1 cellular context compared by ENCODE assay signal in the genomic region with DNA sequence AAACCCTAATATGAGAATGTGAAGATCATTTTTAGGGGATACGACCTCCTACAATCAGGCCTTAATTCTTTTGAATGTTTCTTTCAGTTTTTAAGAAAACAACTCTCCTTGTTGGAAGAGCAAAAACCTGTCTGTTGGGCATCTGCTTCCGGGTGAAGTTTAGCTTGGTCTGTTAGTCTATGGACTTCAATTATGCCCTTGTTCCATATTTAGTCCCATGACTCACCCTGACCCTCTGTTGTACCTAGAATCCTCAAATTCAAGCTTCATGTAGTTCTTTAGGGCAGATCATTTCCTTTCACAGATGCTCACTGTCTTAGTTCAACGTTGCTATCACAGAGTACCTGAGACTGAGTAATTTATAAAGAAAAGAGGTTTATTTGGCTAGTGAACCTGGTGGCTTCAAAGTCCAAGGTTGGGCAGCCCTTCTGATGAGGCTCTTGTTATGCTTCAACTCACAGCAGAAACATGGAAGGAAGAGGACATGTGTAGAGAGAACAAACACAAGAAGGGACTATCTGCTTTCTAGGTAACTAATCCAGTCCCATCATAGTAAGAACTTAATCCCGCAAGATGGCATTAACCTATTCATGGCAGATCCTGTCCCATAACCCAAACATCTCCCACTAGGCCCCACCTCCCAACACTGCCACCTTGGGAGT.
TF ChIP-seq lines count a peak whose summit lies in the region.

No MANE protein-coding gene starts in this region.

TF ChIP-seq in HepG2, 621 proteins besides CTCF, POLR2A, EP300 and RAD21 (continued from another document):
- TF ChIP-seq, protein P1, sequence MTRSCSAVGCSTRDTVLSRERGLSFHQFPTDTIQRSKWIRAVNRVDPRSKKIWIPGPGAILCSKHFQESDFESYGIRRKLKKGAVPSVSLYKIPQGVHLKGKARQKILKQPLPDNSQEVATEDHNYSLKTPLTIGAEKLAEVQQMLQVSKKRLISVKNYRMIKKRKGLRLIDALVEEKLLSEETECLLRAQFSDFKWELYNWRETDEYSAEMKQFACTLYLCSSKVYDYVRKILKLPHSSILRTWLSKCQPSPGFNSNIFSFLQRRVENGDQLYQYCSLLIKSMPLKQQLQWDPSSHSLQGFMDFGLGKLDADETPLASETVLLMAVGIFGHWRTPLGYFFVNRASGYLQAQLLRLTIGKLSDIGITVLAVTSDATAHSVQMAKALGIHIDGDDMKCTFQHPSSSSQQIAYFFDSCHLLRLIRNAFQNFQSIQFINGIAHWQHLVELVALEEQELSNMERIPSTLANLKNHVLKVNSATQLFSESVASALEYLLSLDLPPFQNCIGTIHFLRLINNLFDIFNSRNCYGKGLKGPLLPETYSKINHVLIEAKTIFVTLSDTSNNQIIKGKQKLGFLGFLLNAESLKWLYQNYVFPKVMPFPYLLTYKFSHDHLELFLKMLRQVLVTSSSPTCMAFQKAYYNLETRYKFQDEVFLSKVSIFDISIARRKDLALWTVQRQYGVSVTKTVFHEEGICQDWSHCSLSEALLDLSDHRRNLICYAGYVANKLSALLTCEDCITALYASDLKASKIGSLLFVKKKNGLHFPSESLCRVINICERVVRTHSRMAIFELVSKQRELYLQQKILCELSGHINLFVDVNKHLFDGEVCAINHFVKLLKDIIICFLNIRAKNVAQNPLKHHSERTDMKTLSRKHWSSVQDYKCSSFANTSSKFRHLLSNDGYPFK (CRISPR knock-in tag; IDR thresholded peaks at IDR 0.05; ENCODE audit: borderline replicate concordance): no peak
- TF ChIP-seq, protein P2, sequence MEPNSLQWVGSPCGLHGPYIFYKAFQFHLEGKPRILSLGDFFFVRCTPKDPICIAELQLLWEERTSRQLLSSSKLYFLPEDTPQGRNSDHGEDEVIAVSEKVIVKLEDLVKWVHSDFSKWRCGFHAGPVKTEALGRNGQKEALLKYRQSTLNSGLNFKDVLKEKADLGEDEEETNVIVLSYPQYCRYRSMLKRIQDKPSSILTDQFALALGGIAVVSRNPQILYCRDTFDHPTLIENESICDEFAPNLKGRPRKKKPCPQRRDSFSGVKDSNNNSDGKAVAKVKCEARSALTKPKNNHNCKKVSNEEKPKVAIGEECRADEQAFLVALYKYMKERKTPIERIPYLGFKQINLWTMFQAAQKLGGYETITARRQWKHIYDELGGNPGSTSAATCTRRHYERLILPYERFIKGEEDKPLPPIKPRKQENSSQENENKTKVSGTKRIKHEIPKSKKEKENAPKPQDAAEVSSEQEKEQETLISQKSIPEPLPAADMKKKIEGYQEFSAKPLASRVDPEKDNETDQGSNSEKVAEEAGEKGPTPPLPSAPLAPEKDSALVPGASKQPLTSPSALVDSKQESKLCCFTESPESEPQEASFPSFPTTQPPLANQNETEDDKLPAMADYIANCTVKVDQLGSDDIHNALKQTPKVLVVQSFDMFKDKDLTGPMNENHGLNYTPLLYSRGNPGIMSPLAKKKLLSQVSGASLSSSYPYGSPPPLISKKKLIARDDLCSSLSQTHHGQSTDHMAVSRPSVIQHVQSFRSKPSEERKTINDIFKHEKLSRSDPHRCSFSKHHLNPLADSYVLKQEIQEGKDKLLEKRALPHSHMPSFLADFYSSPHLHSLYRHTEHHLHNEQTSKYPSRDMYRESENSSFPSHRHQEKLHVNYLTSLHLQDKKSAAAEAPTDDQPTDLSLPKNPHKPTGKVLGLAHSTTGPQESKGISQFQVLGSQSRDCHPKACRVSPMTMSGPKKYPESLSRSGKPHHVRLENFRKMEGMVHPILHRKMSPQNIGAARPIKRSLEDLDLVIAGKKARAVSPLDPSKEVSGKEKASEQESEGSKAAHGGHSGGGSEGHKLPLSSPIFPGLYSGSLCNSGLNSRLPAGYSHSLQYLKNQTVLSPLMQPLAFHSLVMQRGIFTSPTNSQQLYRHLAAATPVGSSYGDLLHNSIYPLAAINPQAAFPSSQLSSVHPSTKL (CRISPR knock-in tag; IDR thresholded peaks at IDR 0.05): peak; percentile 29; the same call in 1 of the 2 replicates
- no peak for TF ChIP-seq NFKBIZ (CRISPR knock-in tag; IDR thresholded peaks at IDR 0.05)
- peak; percentile 43; the same call in 1 of the 2 replicates for TF ChIP-seq FOXK1 (CRISPR knock-in tag; IDR thresholded peaks at IDR 0.05; ENCODE audit: borderline replicate concordance, low read depth)
- TF ChIP-seq ZBTB7A (CRISPR knock-in tag; IDR thresholded peaks at IDR 0.05): no peak
- TF ChIP-seq, protein P3, sequence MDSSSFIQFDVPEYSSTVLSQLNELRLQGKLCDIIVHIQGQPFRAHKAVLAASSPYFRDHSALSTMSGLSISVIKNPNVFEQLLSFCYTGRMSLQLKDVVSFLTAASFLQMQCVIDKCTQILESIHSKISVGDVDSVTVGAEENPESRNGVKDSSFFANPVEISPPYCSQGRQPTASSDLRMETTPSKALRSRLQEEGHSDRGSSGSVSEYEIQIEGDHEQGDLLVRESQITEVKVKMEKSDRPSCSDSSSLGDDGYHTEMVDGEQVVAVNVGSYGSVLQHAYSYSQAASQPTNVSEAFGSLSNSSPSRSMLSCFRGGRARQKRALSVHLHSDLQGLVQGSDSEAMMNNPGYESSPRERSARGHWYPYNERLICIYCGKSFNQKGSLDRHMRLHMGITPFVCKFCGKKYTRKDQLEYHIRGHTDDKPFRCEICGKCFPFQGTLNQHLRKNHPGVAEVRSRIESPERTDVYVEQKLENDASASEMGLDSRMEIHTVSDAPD (CRISPR knock-in tag; IDR thresholded peaks at IDR 0.05): no peak
- TF ChIP-seq, protein P4, sequence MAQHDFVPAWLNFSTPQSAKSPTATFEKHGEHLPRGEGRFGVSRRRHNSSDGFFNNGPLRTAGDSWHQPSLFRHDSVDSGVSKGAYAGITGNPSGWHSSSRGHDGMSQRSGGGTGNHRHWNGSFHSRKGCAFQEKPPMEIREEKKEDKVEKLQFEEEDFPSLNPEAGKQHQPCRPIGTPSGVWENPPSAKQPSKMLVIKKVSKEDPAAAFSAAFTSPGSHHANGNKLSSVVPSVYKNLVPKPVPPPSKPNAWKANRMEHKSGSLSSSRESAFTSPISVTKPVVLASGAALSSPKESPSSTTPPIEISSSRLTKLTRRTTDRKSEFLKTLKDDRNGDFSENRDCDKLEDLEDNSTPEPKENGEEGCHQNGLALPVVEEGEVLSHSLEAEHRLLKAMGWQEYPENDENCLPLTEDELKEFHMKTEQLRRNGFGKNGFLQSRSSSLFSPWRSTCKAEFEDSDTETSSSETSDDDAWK (CRISPR knock-in tag; IDR thresholded peaks at IDR 0.05): no peak
- TF ChIP-seq GABPB1 (CRISPR knock-in tag; IDR thresholded peaks at IDR 0.05): peak; percentile 29; the same call in 1 of the 2 replicates
- TF ChIP-seq NR2C2 (CRISPR knock-in tag; IDR thresholded peaks at IDR 0.05; ENCODE audit: borderline replicate concordance): peak; percentile 66; the same call in 1 of the 2 replicates
- TF ChIP-seq MED1 (CRISPR knock-in tag; IDR thresholded peaks at IDR 0.05): no peak
- TF ChIP-seq ZNF766 (CRISPR knock-in tag; IDR thresholded peaks at IDR 0.05; ENCODE audit: borderline replicate concordance): peak; percentile 96
- TF ChIP-seq ZNF205 (CRISPR knock-in tag; IDR thresholded peaks at IDR 0.05): no peak
- TF ChIP-seq, protein P5, sequence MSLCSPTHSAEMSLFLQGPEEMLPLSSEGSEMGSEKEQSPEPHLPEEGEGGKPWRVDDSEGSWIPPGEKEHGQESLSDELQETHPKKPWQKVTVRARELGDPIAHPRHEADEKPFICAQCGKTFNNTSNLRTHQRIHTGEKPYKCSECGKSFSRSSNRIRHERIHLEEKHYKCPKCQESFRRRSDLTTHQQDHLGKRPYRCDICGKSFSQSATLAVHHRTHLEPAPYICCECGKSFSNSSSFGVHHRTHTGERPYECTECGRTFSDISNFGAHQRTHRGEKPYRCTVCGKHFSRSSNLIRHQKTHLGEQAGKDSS (CRISPR knock-in tag; IDR thresholded peaks at IDR 0.05; ENCODE audit: borderline replicate concordance, low read depth): no peak
- peak; percentile 58; the same call in 1 of the 2 replicates for TF ChIP-seq FOSL2 (CRISPR knock-in tag; IDR thresholded peaks at IDR 0.05)
- peak; percentile 80 for TF ChIP-seq BCL6 (CRISPR knock-in tag; IDR thresholded peaks at IDR 0.05)
- TF ChIP-seq, protein P6, sequence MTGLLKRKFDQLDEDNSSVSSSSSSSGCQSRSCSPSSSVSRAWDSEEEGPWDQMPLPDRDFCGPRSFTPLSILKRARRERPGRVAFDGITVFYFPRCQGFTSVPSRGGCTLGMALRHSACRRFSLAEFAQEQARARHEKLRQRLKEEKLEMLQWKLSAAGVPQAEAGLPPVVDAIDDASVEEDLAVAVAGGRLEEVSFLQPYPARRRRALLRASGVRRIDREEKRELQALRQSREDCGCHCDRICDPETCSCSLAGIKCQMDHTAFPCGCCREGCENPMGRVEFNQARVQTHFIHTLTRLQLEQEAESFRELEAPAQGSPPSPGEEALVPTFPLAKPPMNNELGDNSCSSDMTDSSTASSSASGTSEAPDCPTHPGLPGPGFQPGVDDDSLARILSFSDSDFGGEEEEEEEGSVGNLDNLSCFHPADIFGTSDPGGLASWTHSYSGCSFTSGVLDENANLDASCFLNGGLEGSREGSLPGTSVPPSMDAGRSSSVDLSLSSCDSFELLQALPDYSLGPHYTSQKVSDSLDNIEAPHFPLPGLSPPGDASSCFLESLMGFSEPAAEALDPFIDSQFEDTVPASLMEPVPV (CRISPR knock-in tag; IDR thresholded peaks at IDR 0.05): no peak
- TF ChIP-seq, protein P7, sequence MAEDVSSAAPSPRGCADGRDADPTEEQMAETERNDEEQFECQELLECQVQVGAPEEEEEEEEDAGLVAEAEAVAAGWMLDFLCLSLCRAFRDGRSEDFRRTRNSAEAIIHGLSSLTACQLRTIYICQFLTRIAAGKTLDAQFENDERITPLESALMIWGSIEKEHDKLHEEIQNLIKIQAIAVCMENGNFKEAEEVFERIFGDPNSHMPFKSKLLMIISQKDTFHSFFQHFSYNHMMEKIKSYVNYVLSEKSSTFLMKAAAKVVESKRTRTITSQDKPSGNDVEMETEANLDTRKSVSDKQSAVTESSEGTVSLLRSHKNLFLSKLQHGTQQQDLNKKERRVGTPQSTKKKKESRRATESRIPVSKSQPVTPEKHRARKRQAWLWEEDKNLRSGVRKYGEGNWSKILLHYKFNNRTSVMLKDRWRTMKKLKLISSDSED (CRISPR knock-in tag; IDR thresholded peaks at IDR 0.05): no peak
- TF ChIP-seq BHLHE40 (IDR thresholded peaks at IDR 0.05; ENCODE audit: low read length): no peak
- no peak for TF ChIP-seq KDM5A (IDR thresholded peaks at IDR 0.05; ENCODE audit: borderline replicate concordance, low read length)
- no peak for TF ChIP-seq NFIC (IDR thresholded peaks at IDR 0.05; ENCODE audit: low read length)
- TF ChIP-seq ZSCAN25 (CRISPR knock-in tag; IDR thresholded peaks at IDR 0.05): no peak
- TF ChIP-seq SYNCRIP (IDR thresholded peaks at IDR 0.05; ENCODE audit: insufficient read depth, low read depth, low read length): no peak
- TF ChIP-seq ZNF747 (CRISPR knock-in tag; IDR thresholded peaks at IDR 0.05; ENCODE audit: borderline replicate concordance): no peak
- no peak for TF ChIP-seq KAT2B (IDR thresholded peaks at IDR 0.05; ENCODE audit: borderline replicate concordance, low read depth, low read length)
- no peak for TF ChIP-seq HOXA9 (CRISPR knock-in tag; IDR thresholded peaks at IDR 0.05; ENCODE audit: borderline replicate concordance)
- no peak for TF ChIP-seq ZNF775 (CRISPR knock-in tag; IDR thresholded peaks at IDR 0.05; ENCODE audit: borderline replicate concordance)
- TF ChIP-seq AGO1 (IDR thresholded peaks at IDR 0.05; ENCODE audit: low read depth, low read length, poor library complexity, severe bottlenecking): no peak
- TF ChIP-seq GABPA (IDR thresholded peaks at IDR 0.05; ENCODE audit: low read depth, low read length): no peak
- peak; percentile 74 for TF ChIP-seq GABPA (CRISPR knock-in tag; IDR thresholded peaks at IDR 0.05; ENCODE audit: low read depth)
TF ChIP-seq in HepG2: peak in this region for 8.
